In genomic region chr3:122067214-122067550, GRCh38 we compare ENCODE assay signal across 10 cellular contexts. TPM values are rescaled to one million over a fixed set of nuclear protein-coding genes. Genes with fewer than 3 reads are reported as not detected.
DNase-seq lines count a peak whose midpoint lies in the region; ATAC-seq lines count a peak whose summit lies in the region.
"Had no signal": no experiment of that assay in that cellular context is flagged by ENCODE, and none has a peak within 500 bp of the region (broad histone marks: within the 10 kb centered on the region; RNA-seq: fewer than 3 reads in every experiment).

No MANE protein-coding gene starts in this region.

- DNase-seq in SKM-1 treated with dmso at 0.1 percent for 144 hours (lab: John Stamatoyannopoulos, UW; ENCODE audit: unreplicated experiment) (peak; percentile 91), H7 (no peak), amygdala (lab: John Stamatoyannopoulos, UW) (no peak), midbrain (lab: John Stamatoyannopoulos, UW) (no peak)
- DNase-seq in activated CD8-positive, alpha-beta memory T cell treated with anti-CD3 and anti-CD28 coated beads, Interleukin-2, amount 50 U/mL, for 48 hours = no peak
- DNase-seq: NCI-H510A, testis had no signal

- H3K4me2 ChIP-seq in BLaER1 treated with 17β-estradiol and CSF1 and Interleukin-3, amounts not matched to agents 10 nM and 100 nM = peak overlapping the region; percentile 22 to 81 (median 66)

- peak overlapping the region in 3 of 10 experiments; percentile 12 to 22 (median 22); a peak in 3 of 20 replicates for H3K4me3 ChIP-seq in BLaER1 treated with 17β-estradiol and CSF1 and Interleukin-3, amounts not matched to agents 10 nM and 100 nM
- H3K4me3 ChIP-seq in H7 (ENCODE audit: insufficient read depth, low read depth, low read length) = no peak overlapping the region
- H3K4me3 ChIP-seq: testis had no signal

- peak overlapping the region in 7 of 11 experiments; percentile 29 to 75 (median 41); a peak in 11 of 22 replicates for H3K9ac ChIP-seq in BLaER1 treated with 17β-estradiol and CSF1 and Interleukin-3, amounts not matched to agents 10 nM and 100 nM

- peak overlapping the region in 10 of 11 experiments; percentile 42 to 82 (median 70); a peak in 19 of 22 replicates for H3K27ac ChIP-seq in BLaER1 treated with 17β-estradiol and CSF1 and Interleukin-3, amounts not matched to agents 10 nM and 100 nM
- H3K27ac ChIP-seq: testis had no signal

- peaks cover 0 to 41% (median 0%) of the 10 kb centered on the region in 11 experiments; a peak in 8 of 22 replicates for H3K9me3 ChIP-seq in BLaER1 treated with 17β-estradiol and CSF1 and Interleukin-3, amounts not matched to agents 10 nM and 100 nM (replicated peaks in 1 of 11)
- H3K9me3 ChIP-seq: testis had no signal

- H4K20me1 ChIP-seq in BLaER1 treated with 17β-estradiol and CSF1 and Interleukin-3, amounts not matched to agents 10 nM and 100 nM = peaks cover 0 to 59% (median 0%) of the 10 kb centered on the region in 11 experiments; a peak in 2 of 22 replicates

- peaks cover 0 to 42% (median 0%) of the 10 kb centered on the region in 11 experiments; a peak in 5 of 22 replicates for H3K36me3 ChIP-seq in BLaER1 treated with 17β-estradiol and CSF1 and Interleukin-3, amounts not matched to agents 10 nM and 100 nM
- H3K36me3 ChIP-seq in H7 (replicated peaks; ENCODE audit: control insufficient read depth, insufficient read depth, low read length) = no peaks in the 10 kb centered on the region

- no peaks in the 10 kb centered on the region for H3K27me3 ChIP-seq in BLaER1 treated with 17β-estradiol and CSF1 and Interleukin-3, amounts not matched to agents 10 nM and 100 nM
- no peaks in the 10 kb centered on the region for H3K27me3 ChIP-seq in H7 (ENCODE audit: control insufficient read depth, insufficient read depth, low read length)
- H3K27me3 ChIP-seq: testis had no signal

- peaks cover 15 to 91% (median 35%) of the 10 kb centered on the region in 10 experiments for H3K4me1 ChIP-seq in BLaER1 treated with 17β-estradiol and CSF1 and Interleukin-3, amounts not matched to agents 10 nM and 100 nM
- H3K4me1 ChIP-seq: testis had no signal

- peak; percentile 55 for ATAC-seq in GM19452 (IDR thresholded peaks at IDR 0.05; ENCODE audit: unreplicated experiment)
- peak; percentile 54 for ATAC-seq in HG03175 (IDR thresholded peaks at IDR 0.05; ENCODE audit: unreplicated experiment)

RNA-seq across cellular contexts. Expression of gene CD86, which starts 12.0 kb away (rescaled TPM):
- 0.24 TPM in 1 of 2 replicates, not detected in the other for total RNA-seq in H7 (2014; rRNA removed; shearing (Covaris generic))

RNA-seq across cellular contexts. Expression of gene ILDR1, which starts 45.1 kb away (rescaled TPM):
- 1.00 and 1.1 TPM in 2 replicates for total RNA-seq in H7 (2014; rRNA removed; shearing (Covaris generic))
